15 cellular contexts compared by ENCODE assay signal in genomic region chr15:98770984-98771383, GRCh38.
A peak's percentile ranks its signal among the peaks of the same experiment; 100 is the strongest.
DNase-seq lines count a peak whose midpoint lies in the region; ATAC-seq and TF ChIP-seq lines count a peak whose summit lies in the region.
"Had no signal": no experiment of that assay in that cellular context is flagged by ENCODE, and none has a peak within 500 bp of the region (broad histone marks: within the 10 kb centered on the region; RNA-seq: fewer than 3 reads in every experiment).

No MANE protein-coding gene starts in this region.

- POLR2A ChIA-PET in HEK293 (lab: Yijun Ruan, JAX) (no interaction called here), WTC11 (lab: Charles Lee) (no interaction called here)

- 0 out of 2 replicates have a peak, but pooled peaks cover under 1% of the 10 kb centered on the region for H3K36me3 ChIP-seq in BLaER1
- no peaks in the 10 kb centered on the region for H3K36me3 ChIP-seq in HEK293 (ENCODE audit: control insufficient read depth in 2 of 2, insufficient read depth in 1 of 2, low read length in 2 of 2)
- H3K36me3 ChIP-seq: Peyer's patch had no signal

- H3K27me3 Mint-ChIP-seq in WTC11 (ENCODE audit: low read depth) (no peaks in the 10 kb centered on the region), nephron progenitor cell (ENCODE audit: low read depth, poor library complexity) (no peaks in the 10 kb centered on the region)

- H3K36me3 Mint-ChIP-seq in WTC11 = no peaks in the 10 kb centered on the region
- no peaks in the 10 kb centered on the region for H3K36me3 Mint-ChIP-seq in nephron progenitor cell (ENCODE audit: low read depth)

- CTCF ChIA-PET in HEK293 (lab: Yijun Ruan, JAX) = interaction anchor here (0.9 to 3.4 kb wide), 4 partner anchors 9 to 79 kb away, joined by 4 to 26 read pairs (median 6); no protein-coding TSS in a partner anchor
- CTCF ChIA-PET in WTC11 (lab: Charles Lee) = interaction anchor here (1.4 kb wide), 1 partner anchor 118 kb away, joined by 3 read pairs; no protein-coding TSS in a partner anchor

- no peak overlapping the region for H3K9ac ChIP-seq in BLaER1
- H3K9ac ChIP-seq: GM23248, KMS-11, SK-N-SH had no signal

- no peak overlapping the region for H3K27ac ChIP-seq in BLaER1
- no peak overlapping the region for H3K27ac ChIP-seq in HEK293 (ENCODE audit: extremely low read depth, low read depth, low read length)
- H3K27ac ChIP-seq: GM23248, KMS-11, Peyer's patch had no signal

- peaks cover 99% of the 10 kb centered on the region for H4K20me1 ChIP-seq in BLaER1

- peak overlapping the region; percentile 23 for H3K4me2 ChIP-seq in BLaER1
- H3K4me2 ChIP-seq: KMS-11, SK-N-SH had no signal

- H3K27me3 ChIP-seq in BLaER1 = no peaks in the 10 kb centered on the region
- H3K27me3 ChIP-seq: Peyer's patch had no signal

- H3K27ac Mint-ChIP-seq in WTC11 (peak overlapping the region; percentile 66; the same call in 1 of the 2 replicates), nephron progenitor cell (peak overlapping the region; percentile 47)

- no peaks in the 10 kb centered on the region for H3K9me3 ChIP-seq in BLaER1
- H3K9me3 ChIP-seq in HEK293 (ENCODE audit: control insufficient read depth, insufficient read depth, low read depth, low read length) = no peaks in the 10 kb centered on the region
- H3K9me3 ChIP-seq: Peyer's patch, SK-N-SH had no signal

- H3K4me3 ChIP-seq in BLaER1 = no peak overlapping the region
- H3K4me3 ChIP-seq in HEK293 (ENCODE audit: low read depth, low read length) = no peak overlapping the region
- H3K4me3 ChIP-seq: GM23248, Peyer's patch had no signal

- H3K4me1 ChIP-seq in BLaER1 = peaks cover 60% of the 10 kb centered on the region
- peaks cover 32% of the 10 kb centered on the region for H3K4me1 ChIP-seq in HEK293 (ENCODE audit: control insufficient read depth, insufficient read depth, low read length)

- ATAC-seq in WTC11 = no peak
- ATAC-seq: Right ventricle myocardium inferior had no signal

- DNase-seq in WTC11 (ENCODE audit: low spot score) (no peak), nephron progenitor cell (no peak), hippocampal formation (lab: John Stamatoyannopoulos, UW) (no peak), NCI-H2171 (lab: John Stamatoyannopoulos, UW) (no peak), EL (no peak)
- DNase-seq: GM23248, NCI-H1048, NCI-H2081 treated with DMSO at 0.1 percent for 48 hours, NCI-H510A treated with DMSO at 0.1 percent for 48 hours, Peyer's patch, SK-N-SH had no signal

- H3K9me3 Mint-ChIP-seq in WTC11 (no peaks in the 10 kb centered on the region), nephron progenitor cell (no peaks in the 10 kb centered on the region)

- H3K4me3 Mint-ChIP-seq in WTC11 (no peak overlapping the region), nephron progenitor cell (no peak overlapping the region)

- TF ChIP-seq CTCF in HEK293 (tag by site-specific recombination; IDR thresholded peaks at IDR 0.05) (no peak), WTC11 (IDR thresholded peaks at IDR 0.05) (no peak), nephron progenitor cell (IDR thresholded peaks at IDR 0.05) (no peak)

- H3K4me1 Mint-ChIP-seq in WTC11 (peaks cover 88% of the 10 kb centered on the region), nephron progenitor cell (peaks cover 59% of the 10 kb centered on the region)

TF ChIP-seq in HEK293, 187 proteins besides CTCF, POLR2A, EP300 and RAD21:
- TF ChIP-seq GLIS1 (tag by site-specific recombination; IDR thresholded peaks at IDR 0.05) = peak; percentile 84
- TF ChIP-seq PRDM6 (tag by site-specific recombination; IDR thresholded peaks at IDR 0.05) = no peak
- TF ChIP-seq ZNF292 (tag by site-specific recombination; IDR thresholded peaks at IDR 0.05; ENCODE audit: borderline replicate concordance, low read depth) = no peak
- TF ChIP-seq GFI1B (tag by site-specific recombination; IDR thresholded peaks at IDR 0.05) = no peak
- peak; percentile 87 for TF ChIP-seq ZNF366 (tag by site-specific recombination; conservative IDR thresholded peaks at IDR 0.05)

TF ChIP-seq in WTC11, 78 proteins besides CTCF, POLR2A, EP300 and RAD21:
- TF ChIP-seq MYBL2 (CRISPR knock-in tag; IDR thresholded peaks at IDR 0.05) (no peak), ZNF232 (CRISPR knock-in tag; IDR thresholded peaks at IDR 0.05) (no peak), RORB (CRISPR knock-in tag; IDR thresholded peaks at IDR 0.05) (no peak), IRF1 (CRISPR knock-in tag; IDR thresholded peaks at IDR 0.05) (no peak), ZNF425 (CRISPR knock-in tag; conservative IDR thresholded peaks at IDR 0.05) (no peak), ATF6 (CRISPR knock-in tag; IDR thresholded peaks at IDR 0.05) (no peak), NFYB (CRISPR knock-in tag; conservative IDR thresholded peaks at IDR 0.05; ENCODE audit: low read depth) (no peak), CREB1 (CRISPR knock-in tag; IDR thresholded peaks at IDR 0.05) (no peak), ZNF263 (CRISPR knock-in tag; IDR thresholded peaks at IDR 0.05; ENCODE audit: low read depth) (no peak), FOXP1 (CRISPR knock-in tag; IDR thresholded peaks at IDR 0.05; ENCODE audit: borderline replicate concordance) (no peak), ATF3 (CRISPR knock-in tag; conservative IDR thresholded peaks at IDR 0.05) (no peak), EMX1 (CRISPR knock-in tag; IDR thresholded peaks at IDR 0.05) (no peak), ZNF121 (CRISPR knock-in tag; IDR thresholded peaks at IDR 0.05) (no peak), ZNF396 (CRISPR knock-in tag; IDR thresholded peaks at IDR 0.05; ENCODE audit: borderline replicate concordance) (no peak), ELF4 (CRISPR knock-in tag; IDR thresholded peaks at IDR 0.05; ENCODE audit: low read depth) (no peak), CREM (CRISPR knock-in tag; IDR thresholded peaks at IDR 0.05) (no peak)
